In genomic region chr17:18186271-18186982, GRCh38 we compare ENCODE assay signal across 8 cellular contexts. TPM values are rescaled to one million over a fixed set of nuclear protein-coding genes. Genes with fewer than 3 reads are reported as not detected.
DNase-seq lines count a peak whose midpoint lies in the region; ATAC-seq and TF ChIP-seq lines count a peak whose summit lies in the region.

No MANE protein-coding gene starts in this region.

- H3K27ac ChIP-seq in CD4-positive, CD25-positive, alpha-beta regulatory T cell (ENCODE audit: insufficient read depth, low read length, poor library complexity, severe bottlenecking): peak overlapping the region; percentile 25
- H3K27ac ChIP-seq in neural progenitor cell: no peak overlapping the region

- no peak for DNase-seq in CD4-positive, CD25-positive, alpha-beta regulatory T cell
- no peak for DNase-seq in NT2/D1 (ENCODE audit: low read depth, low spot score)
- DNase-seq in effector memory CD8-positive, alpha-beta T cell: no peak
- no peak for DNase-seq in neural progenitor cell (ENCODE audit: low spot score)
- no peak for DNase-seq in stimulated activated CD4-positive, alpha-beta T cell treated with anti-CD3 and anti-CD28 coated beads, Interleukin-4, amount 100 ng/mL, for 1 hour
- DNase-seq in NCI-H524 treated with DMSO at 0.1 percent for 48 hours (lab: John Stamatoyannopoulos, UW): no peak
- no peak for DNase-seq in NCI-H1105 treated with DMSO at 0.1 percent for 48 hours (lab: John Stamatoyannopoulos, UW)
- no peak for DNase-seq in NCI-H1436 (lab: John Stamatoyannopoulos, UW)

- H3K9me3 Mint-ChIP-seq in CD4-positive, CD25-positive, alpha-beta regulatory T cell: no peaks in the 10 kb centered on the region
- H3K9me3 Mint-ChIP-seq in effector memory CD8-positive, alpha-beta T cell: no peaks in the 10 kb centered on the region
- H3K9me3 Mint-ChIP-seq in neural progenitor cell: no peaks in the 10 kb centered on the region

- peaks cover 6% of the 10 kb centered on the region for H3K27me3 Mint-ChIP-seq in CD4-positive, CD25-positive, alpha-beta regulatory T cell
- no peaks in the 10 kb centered on the region for H3K27me3 Mint-ChIP-seq in effector memory CD8-positive, alpha-beta T cell
- H3K27me3 Mint-ChIP-seq in neural progenitor cell (ENCODE audit: insufficient read depth, low read depth): peaks cover 6% of the 10 kb centered on the region

- no peak for TF ChIP-seq CTCF in neural progenitor cell (IDR thresholded peaks at IDR 0.05)

- peaks cover 8 to 84% (median 67%) of the 10 kb centered on the region in 4 donors for H3K4me1 Mint-ChIP-seq in CD4-positive, CD25-positive, alpha-beta regulatory T cell
- H3K4me1 Mint-ChIP-seq in effector memory CD8-positive, alpha-beta T cell (ENCODE audit: low read depth in 2 of 2): peaks cover 64 to 70% of the 10 kb centered on the region in 2 donors
- peaks cover 68% of the 10 kb centered on the region for H3K4me1 Mint-ChIP-seq in neural progenitor cell

- H3K79me2 ChIP-seq in neural progenitor cell (ENCODE audit: low read depth): peaks cover 76% of the 10 kb centered on the region

- no peak overlapping the region for H2AFZ ChIP-seq in neural progenitor cell (replicated peaks)

- no peaks in the 10 kb centered on the region for H3K27me3 ChIP-seq in CD4-positive, CD25-positive, alpha-beta regulatory T cell (ENCODE audit: control insufficient read depth, insufficient read depth, low read length)
- H3K27me3 ChIP-seq in NT2/D1 (ENCODE audit: insufficient read depth, insufficient read length) (no peaks in the 10 kb centered on the region), neural progenitor cell (no peaks in the 10 kb centered on the region)

- no peaks in the 10 kb centered on the region for H3K9me3 ChIP-seq in CD4-positive, CD25-positive, alpha-beta regulatory T cell (ENCODE audit: control insufficient read depth in 2 of 2, low read length in 2 of 2)
- H3K9me3 ChIP-seq in NT2/D1 (ENCODE audit: insufficient read depth, low read length) (no peaks in the 10 kb centered on the region), neural progenitor cell (ENCODE audit: low read depth) (no peaks in the 10 kb centered on the region)

- peak overlapping the region; percentile 53 to 98 (median 98) for H3K27ac Mint-ChIP-seq in CD4-positive, CD25-positive, alpha-beta regulatory T cell
- peak overlapping the region; percentile 45 to 98 for H3K27ac Mint-ChIP-seq in effector memory CD8-positive, alpha-beta T cell
- H3K27ac Mint-ChIP-seq in neural progenitor cell: no peak overlapping the region

- H3K36me3 Mint-ChIP-seq in CD4-positive, CD25-positive, alpha-beta regulatory T cell: peaks cover 30% of the 10 kb centered on the region
- H3K36me3 Mint-ChIP-seq in effector memory CD8-positive, alpha-beta T cell (ENCODE audit: insufficient read depth): peaks cover 70% of the 10 kb centered on the region
- H3K36me3 Mint-ChIP-seq in neural progenitor cell: peaks cover 40% of the 10 kb centered on the region

- no peak for ATAC-seq in CD4-positive, CD25-positive, alpha-beta regulatory T cell (ENCODE audit: low read depth in 2 of 2)
- ATAC-seq in effector memory CD8-positive, alpha-beta T cell (replicated peaks): no peak

- H3K9ac ChIP-seq in NT2/D1 (ENCODE audit: insufficient read length, low read depth) (peak overlapping the region; percentile 72), neural progenitor cell (peak overlapping the region; percentile 42)

- peak overlapping the region; percentile 95 for H3K4me3 ChIP-seq in CD4-positive, CD25-positive, alpha-beta regulatory T cell (ENCODE audit: low read depth, low read length)
- peak overlapping the region; percentile 41 for H3K4me3 ChIP-seq in NT2/D1 (ENCODE audit: insufficient read length, low read depth)
- peak overlapping the region; percentile 72 for H3K4me3 ChIP-seq in neural progenitor cell

- H4K20me1 ChIP-seq in neural progenitor cell (ENCODE audit: low read depth): peaks cover 76% of the 10 kb centered on the region

- H3K36me3 ChIP-seq in CD4-positive, CD25-positive, alpha-beta regulatory T cell (ENCODE audit: control insufficient read depth, insufficient read depth, low read length): peaks cover 19% of the 10 kb centered on the region
- H3K36me3 ChIP-seq in NT2/D1 (ENCODE audit: insufficient read depth, insufficient read length, low read length) (peaks cover 51% of the 10 kb centered on the region), neural progenitor cell (no peaks in the 10 kb centered on the region)

- H3K4me2 ChIP-seq in neural progenitor cell: peak overlapping the region; percentile 92

- peaks cover 77% of the 10 kb centered on the region for H3K4me1 ChIP-seq in CD4-positive, CD25-positive, alpha-beta regulatory T cell (ENCODE audit: control insufficient read depth, insufficient read depth, low read length, poor library complexity, severe bottlenecking)
- H3K4me1 ChIP-seq in NT2/D1 (ENCODE audit: insufficient read depth, insufficient read length) (peaks cover 6% of the 10 kb centered on the region), neural progenitor cell (peaks cover 34% of the 10 kb centered on the region)

- H3K4me3 Mint-ChIP-seq in CD4-positive, CD25-positive, alpha-beta regulatory T cell: peak overlapping the region; percentile 97 to 98 (median 97)
- peak overlapping the region; percentile 94 to 96 for H3K4me3 Mint-ChIP-seq in effector memory CD8-positive, alpha-beta T cell
- peak overlapping the region; percentile 97 for H3K4me3 Mint-ChIP-seq in neural progenitor cell

- peaks cover 25% of the 10 kb centered on the region for H3F3A ChIP-seq in neural progenitor cell (ENCODE audit: low read depth)

RNA-seq across cellular contexts. Expression of gene ALKBH5, which starts 2.8 kb away (rescaled TPM):
- 118 TPM for total RNA-seq in CD4-positive, CD25-positive, alpha-beta regulatory T cell
- polyA plus RNA-seq in CD4-positive, CD25-positive, alpha-beta regulatory T cell: 100 to 1,000 TPM; 102 to 123 (median 115) TPM
- total RNA-seq in neural progenitor cell (ENCODE audit: low replicate concordance): 78.8 and 98.2 TPM in 2 replicates

RNA-seq across cellular contexts. Expression of gene LLGL1, which starts 39.0 kb away (rescaled TPM):
- total RNA-seq in CD4-positive, CD25-positive, alpha-beta regulatory T cell: 16.6 TPM
- 1 to 10 TPM; 1.0 to 2.2 (median 1.6) TPM for polyA plus RNA-seq in CD4-positive, CD25-positive, alpha-beta regulatory T cell
- total RNA-seq in neural progenitor cell (ENCODE audit: low replicate concordance): 70.5 and 190 TPM in 2 replicates

Comparison
In these comparisons a context has a peak if more than half of its experiments do, and no peak if none do; other contexts are left out.
1. H3K4me3 ChIP-seq: peak in every context shown above with its lines; median percentile 95 in CD4-positive, CD25-positive, alpha-beta regulatory T cell; 72 in neural progenitor cell; 41 in NT2/D1.